In genomic region chr12:56628671-56629458, GRCh38 we compare ENCODE assay signal across 8 cellular contexts. TPM values are rescaled to one million over a fixed set of nuclear protein-coding genes. Genes with fewer than 3 reads are reported as not detected.
DNase-seq lines count a peak whose midpoint lies in the region; ATAC-seq and TF ChIP-seq lines count a peak whose summit lies in the region.

No MANE protein-coding gene starts in this region.

- ATAC-seq in body of pancreas (peak; percentile 36), GM19324 (IDR thresholded peaks at IDR 0.05; ENCODE audit: low FRiP score, unreplicated experiment) (no peak)

- 0 to 1% methylated on average over 18 of the region's 18 CpGs for WGBS in body of pancreas, 2 donors

- no peaks in the 10 kb centered on the region for H3K27me3 ChIP-seq in body of pancreas

- no peak for TF ChIP-seq CTCF in body of pancreas (IDR thresholded peaks at IDR 0.05)

- DNase-seq in GF-D8 (lab: John Stamatoyannopoulos, UW) (peak; percentile 23), T1000 (lab: John Stamatoyannopoulos, UW) (peak; percentile 14), body of pancreas (peak; percentile 63 to 80 (median 70)), retina (peak; percentile 69), HuH-7 (ENCODE audit: low spot score) (no peak)
- peak; percentile 46 for DNase-seq in Jurkat, Clone E6-1 (ENCODE audit: low read depth, low spot score)

- no peaks in the 10 kb centered on the region for H3K36me3 ChIP-seq in body of pancreas (replicated peaks in 1 of 2; ENCODE audit: insufficient read depth in 1 of 2, low read depth in 2 of 2)

- peak overlapping the region; percentile 37 to 94 (median 89) for H3K27ac ChIP-seq in body of pancreas

- intact Hi-C loops in body of pancreas (cut with DNase I), result no loop called here

- peaks cover 54% of the 10 kb centered on the region for H3K4me1 ChIP-seq in body of pancreas

- TF ChIP-seq POLR2A in body of pancreas (IDR thresholded peaks at IDR 0.05), result peak in 2 of 3 donors; percentile 21 to 42

- H3K4me3 ChIP-seq in Jurkat, Clone E6-1 (ENCODE audit: low read length), result peak overlapping the region; percentile 97
- H3K4me3 ChIP-seq in body of pancreas (peak overlapping the region; percentile 81 to 97), iPS-11a (ENCODE audit: low read depth, low read length) (peak overlapping the region; percentile 89)

- H3K9me3 ChIP-seq in body of pancreas, result no peaks in the 10 kb centered on the region

RNA-seq across cellular contexts. Expression of gene BAZ2A, which starts 1.3 kb away (rescaled TPM):
- 35.9 TPM for polyA plus RNA-seq in Jurkat, Clone E6-1 (2012; ENCODE audit: insufficient read depth, insufficient read length)
- 10 to 100 TPM; 52.7 to 56.8 TPM for total RNA-seq in body of pancreas

RNA-seq across cellular contexts. Expression of gene ATP5F1B, which starts 16.9 kb away (rescaled TPM):
- 1,563 TPM for polyA plus RNA-seq in Jurkat, Clone E6-1 (2012; ENCODE audit: insufficient read depth, insufficient read length)
- total RNA-seq in body of pancreas, result 100 to 1,000 TPM; 155 to 179 TPM

RNA-seq across cellular contexts. Expression of gene PTGES3, which starts 59.2 kb away (rescaled TPM):
- polyA plus RNA-seq in Jurkat, Clone E6-1 (2012; ENCODE audit: insufficient read depth, insufficient read length), result 293 TPM
- total RNA-seq in body of pancreas, result 10 to 100 TPM; 27.4 to 56.0 TPM
